17 cellular contexts compared by ENCODE assay signal in genomic region chr5:4230905-4231561, GRCh38.
A peak's percentile ranks its signal among the peaks of the same experiment; 100 is the strongest.
DNase-seq lines count a peak whose midpoint lies in the region; ATAC-seq and TF ChIP-seq lines count a peak whose summit lies in the region.
"Had no signal": no experiment of that assay in that cellular context is flagged by ENCODE, and none has a peak within 500 bp of the region (broad histone marks: within the 10 kb centered on the region; RNA-seq: fewer than 3 reads in every experiment).

No MANE protein-coding gene starts in this region.

- H3K4me3 Mint-ChIP-seq in GM23338 (no peak overlapping the region), brain (peak overlapping the region; percentile 71 to 81 (median 76))
- H3K4me3 Mint-ChIP-seq: activated CD8-positive, alpha-beta T cell treated with anti-CD3 and anti-CD28 coated beads for 36 hours; activated T-cell treated with anti-CD3 and anti-CD28 coated beads, Interleukin-2, amount 50 U/mL, for 4 hours had no signal

- no peak for TF ChIP-seq POLR2A in suprapubic skin (IDR thresholded peaks at IDR 0.05)

- no peaks in the 10 kb centered on the region for H4K20me1 ChIP-seq in GM23338 (replicated peaks; ENCODE audit: insufficient read depth)

- H3K9me2 ChIP-seq in GM23338 (ENCODE audit: insufficient read depth): 0 out of 2 replicates have a peak, but pooled peaks cover 8% of the 10 kb centered on the region

- H3K9me3 Mint-ChIP-seq in GM23338 (peaks cover 13% of the 10 kb centered on the region), brain (peaks cover 16 to 23% (median 22%) of the 10 kb centered on the region in 5 experiments)

- peak overlapping the region; percentile 70; the same call in 1 of the 2 replicates for H2AFZ ChIP-seq in GM23338

- no peak overlapping the region for H3K4me3 ChIP-seq in GM23338
- H3K4me3 ChIP-seq in iPS-20b (ENCODE audit: low read length): no peak overlapping the region
- no peak overlapping the region for H3K4me3 ChIP-seq in tibial artery
- no peak overlapping the region for H3K4me3 ChIP-seq in suprapubic skin

- WGBS in suprapubic skin: 70% methylated on average over 17 of the region's 17 CpGs

- intact Hi-C loops in posterior cingulate gyrus (cut with DNase I) (no loop called here), tibial artery (cut with DNase I; ENCODE audit: low total_unique reads) (no loop called here)

- 0 out of 2 replicates have a peak overlapping the region, but pooled peaks have one; percentile 36 for H3K4me2 ChIP-seq in GM23338

- no peak for TF ChIP-seq EP300 in suprapubic skin (IDR thresholded peaks at IDR 0.05)

- H3K4me1 ChIP-seq in GM23338 (ENCODE audit: insufficient read depth): no peaks in the 10 kb centered on the region
- peaks cover 5% of the 10 kb centered on the region; the same call in 1 of the 2 replicates for H3K4me1 ChIP-seq in iPS-20b (ENCODE audit: insufficient read depth, low read length)
- no peaks in the 10 kb centered on the region for H3K4me1 ChIP-seq in tibial artery
- no peaks in the 10 kb centered on the region for H3K4me1 ChIP-seq in suprapubic skin

- DNase-seq in GM23338 (ENCODE audit: low spot score) (peak; percentile 31), posterior cingulate gyrus (peak in 6 of 10 donors; percentile 34 to 93 (median 57)), tibial artery (no peak), suprapubic skin (ENCODE audit: low spot score in 2 of 2) (no peak)
- no peak for DNase-seq in activated naive CD4-positive, alpha-beta T cell (lab: John Stamatoyannopoulos, UW)
- DNase-seq: activated CD8-positive, alpha-beta T cell treated with anti-CD3 and anti-CD28 coated beads for 36 hours; activated T-cell treated with anti-CD3 and anti-CD28 coated beads, Interleukin-2, amount 50 U/mL, for 4 hours; brain microvascular endothelial cell; COR-L47; kidney; NCI-H1930; T-helper 2 cell had no signal

- H3K27ac ChIP-seq in GM23338 (ENCODE audit: low read depth) (no peak overlapping the region), iPS-20b (ENCODE audit: low read length) (no peak overlapping the region), tibial artery (no peak overlapping the region), suprapubic skin (no peak overlapping the region)
- H3K27ac ChIP-seq: brain microvascular endothelial cell, HL-60 had no signal

- peaks cover 7% of the 10 kb centered on the region; the same call in 1 of the 2 replicates for H3K36me3 ChIP-seq in GM23338 (ENCODE audit: insufficient read depth)
- H3K36me3 ChIP-seq in iPS-20b (ENCODE audit: insufficient read depth, low read depth, low read length): no peaks in the 10 kb centered on the region
- no peaks in the 10 kb centered on the region for H3K36me3 ChIP-seq in tibial artery
- no peaks in the 10 kb centered on the region for H3K36me3 ChIP-seq in suprapubic skin
- H3K36me3 ChIP-seq: brain microvascular endothelial cell had no signal

- H3K27me3 ChIP-seq in GM23338 (ENCODE audit: insufficient read depth) (no peaks in the 10 kb centered on the region), iPS-20b (ENCODE audit: insufficient read depth, low read length) (peaks cover 20% of the 10 kb centered on the region; the same call in 1 of the 2 replicates), tibial artery (no peaks in the 10 kb centered on the region), suprapubic skin (no peaks in the 10 kb centered on the region)
- H3K27me3 ChIP-seq: brain microvascular endothelial cell had no signal

- TF ChIP-seq CTCF in GM23338 (conservative IDR thresholded peaks at IDR 0.05; ENCODE audit: low read depth in 2 of 2) (no peak), brain (conservative IDR thresholded peaks at IDR 0.05) (no peak), tibial artery (IDR thresholded peaks at IDR 0.05) (no peak), suprapubic skin (IDR thresholded peaks at IDR 0.05) (no peak)

- ATAC-seq in GM23338 (peak; percentile 76), HG02798 (IDR thresholded peaks at IDR 0.05; ENCODE audit: poor library complexity, unreplicated experiment) (no peak)
- ATAC-seq: activated CD8-positive, alpha-beta T cell treated with anti-CD3 and anti-CD28 coated beads for 36 hours; activated naive CD4-positive, alpha-beta T cell treated with anti-CD3 and anti-CD28 coated beads, Interleukin-2, amount 50 U/mL, for 72 hours; activated T-cell treated with anti-CD3 and anti-CD28 coated beads, Interleukin-2, amount 50 U/mL, for 4 hours had no signal

- H3K36me3 Mint-ChIP-seq in GM23338 (ENCODE audit: low read depth) (peaks cover 12% of the 10 kb centered on the region; the same call in 2 of the 3 replicates), brain (peaks cover 10% of the 10 kb centered on the region)

- H3K9me3 ChIP-seq in iPS-20b (ENCODE audit: insufficient read depth, low read depth, low read length) (peaks cover 10% of the 10 kb centered on the region), tibial artery (peaks cover 0 to 13% (median 3%) of the 10 kb centered on the region in 3 donors), suprapubic skin (peaks cover 6% of the 10 kb centered on the region)

- H3K9ac ChIP-seq in iPS-20b (ENCODE audit: low read depth, low read length): peak overlapping the region; percentile 7; the same call in 1 of the 2 replicates

- no peaks in the 10 kb centered on the region for H3K79me2 ChIP-seq in GM23338 (replicated peaks; ENCODE audit: insufficient read depth)

- no peak overlapping the region for H3K27ac Mint-ChIP-seq in GM23338
- peak overlapping the region in 4 of 5 experiments; percentile 76 to 95 (median 89) for H3K27ac Mint-ChIP-seq in brain
- H3K27ac Mint-ChIP-seq: activated CD8-positive, alpha-beta T cell treated with anti-CD3 and anti-CD28 coated beads for 36 hours; activated naive CD4-positive, alpha-beta T cell treated with anti-CD3 and anti-CD28 coated beads, Interleukin-2, amount 50 U/mL, for 72 hours had no signal

- peaks cover 3% of the 10 kb centered on the region for H3K27me3 Mint-ChIP-seq in GM23338 (ENCODE audit: insufficient read depth, low read depth, poor library complexity)
- H3K27me3 Mint-ChIP-seq in brain: peaks cover 81% of the 10 kb centered on the region
- H3K27me3 Mint-ChIP-seq: activated CD8-positive, alpha-beta T cell treated with anti-CD3 and anti-CD28 coated beads for 36 hours had no signal

- H3K4me1 Mint-ChIP-seq in GM23338: peaks cover 18% of the 10 kb centered on the region
- H3K4me1 Mint-ChIP-seq in brain: peaks cover 31% of the 10 kb centered on the region

- H3F3A ChIP-seq in GM23338 (replicated peaks; ENCODE audit: low read depth): no peaks in the 10 kb centered on the region

TF ChIP-seq in GM23338, 12 proteins besides CTCF, POLR2A, EP300 and RAD21 (continues in another document):
- no peak for TF ChIP-seq ZNF331 (CRISPR knock-in tag; IDR thresholded peaks at IDR 0.05; ENCODE audit: low read depth)
- TF ChIP-seq STAT1 (IDR thresholded peaks at IDR 0.05; ENCODE audit: unreplicated experiment): no peak
- TF ChIP-seq EZH2phosphoT487 (IDR thresholded peaks at IDR 0.05; ENCODE audit: unreplicated experiment): no peak
- TF ChIP-seq EZH2 (IDR thresholded peaks at IDR 0.05; ENCODE audit: low read depth, unreplicated experiment): no peak
- no peak for TF ChIP-seq ZNF114 (CRISPR knock-in tag; IDR thresholded peaks at IDR 0.05)
- TF ChIP-seq POLR2AphosphoS5 (IDR thresholded peaks at IDR 0.05; ENCODE audit: low read depth): no peak
- TF ChIP-seq JUNB (IDR thresholded peaks at IDR 0.05; ENCODE audit: unreplicated experiment): no peak
- no peak for TF ChIP-seq NANOG (IDR thresholded peaks at IDR 0.05; ENCODE audit: borderline replicate concordance)

Comparison
In these comparisons a context has a peak if more than half of its experiments do, and no peak if none do; other contexts are left out.
1. DNase-seq: peak in GM23338 (single experiment) and posterior cingulate gyrus (6 of 10); none in tibial artery (0 of 2), activated naive CD4-positive, alpha-beta T cell (0 of 4) and suprapubic skin (0 of 2).